2 cellular contexts compared by ENCODE assay signal in genomic region chr17:56637254-56637653, GRCh38.
TF ChIP-seq lines count a peak whose summit lies in the region.

No MANE protein-coding gene starts in this region.

TF ChIP-seq in GM23338, 12 proteins besides CTCF, POLR2A, EP300 and RAD21 (continued from another document):
- TF ChIP-seq ZNF462 (CRISPR knock-in tag; IDR thresholded peaks at IDR 0.05) (no peak), STAT1 (IDR thresholded peaks at IDR 0.05; ENCODE audit: unreplicated experiment) (no peak), NANOG (IDR thresholded peaks at IDR 0.05; ENCODE audit: borderline replicate concordance) (no peak), EZH2phosphoT487 (IDR thresholded peaks at IDR 0.05; ENCODE audit: unreplicated experiment) (no peak), POLR2AphosphoS5 (IDR thresholded peaks at IDR 0.05; ENCODE audit: low read depth) (no peak), ZNF114 (CRISPR knock-in tag; IDR thresholded peaks at IDR 0.05) (no peak)

TF ChIP-seq in SK-N-SH, 30 proteins besides CTCF, POLR2A, EP300 and RAD21 (continued from another document):
- TF ChIP-seq SIN3A (IDR thresholded peaks at IDR 0.05; ENCODE audit: borderline replicate concordance, low read depth, low read length) (no peak), POLR2AphosphoS5 (IDR thresholded peaks at IDR 0.05; ENCODE audit: low read depth, low read length) (no peak)
